Comparison of ENCODE assay signal across 2 cellular contexts in genomic region chr7:23331132-23331531, GRCh38.
TF ChIP-seq lines count a peak whose summit lies in the region.

No MANE protein-coding gene starts in this region.

TF ChIP-seq in HepG2, 621 proteins besides CTCF, POLR2A, EP300 and RAD21:
- TF ChIP-seq TP53 (CRISPR knock-in tag; conservative IDR thresholded peaks at IDR 0.05) (no peak), ZNF782 (CRISPR knock-in tag; IDR thresholded peaks at IDR 0.05; ENCODE audit: borderline replicate concordance) (no peak), ATF7 (IDR thresholded peaks at IDR 0.05) (peak; percentile 43; the same call in 1 of the 2 replicates), ATF7 (CRISPR knock-in tag; IDR thresholded peaks at IDR 0.05) (no peak), ZBTB49 (CRISPR knock-in tag; IDR thresholded peaks at IDR 0.05; ENCODE audit: borderline replicate concordance) (no peak), CEBPB (IDR thresholded peaks at IDR 0.05; ENCODE audit: borderline replicate concordance, low read depth, low read length) (peak; percentile 25; the same call in 1 of the 2 replicates)

TF ChIP-seq in K562, 482 proteins besides CTCF, POLR2A, EP300 and RAD21:
- TF ChIP-seq TAF15 (IDR thresholded peaks at IDR 0.05; ENCODE audit: low read depth, low read length) (no peak), CBX2 (IDR thresholded peaks at IDR 0.05; ENCODE audit: insufficient read depth, low read length, poor library complexity, severe bottlenecking) (no peak), SMAD1 (IDR thresholded peaks at IDR 0.05; ENCODE audit: low read depth, low read length, partially characterized antibody) (no peak), CBX8 (IDR thresholded peaks at IDR 0.05; ENCODE audit: borderline replicate concordance, extremely low read depth, low read depth, low read length, poor library complexity, severe bottlenecking) (no peak), ZNF740 (CRISPR knock-in tag; IDR thresholded peaks at IDR 0.05) (no peak), ZNF740 (tag; IDR thresholded peaks at IDR 0.05) (no peak), CHD4 (IDR thresholded peaks at IDR 0.05; ENCODE audit: insufficient read depth, insufficient replicate concordance, low read depth, low read length, poor library complexity, severe bottlenecking) (no peak), HNRNPL (IDR thresholded peaks at IDR 0.05; ENCODE audit: low read depth, low read length) (no peak), NCOA2 (IDR thresholded peaks at IDR 0.05; ENCODE audit: partially characterized antibody in 2 of 2) (no peak), ATF3 (IDR thresholded peaks at IDR 0.05) (peak; percentile 67), ATF3 (CRISPR knock-in tag; conservative IDR thresholded peaks at IDR 0.05) (no peak), NUFIP1 (IDR thresholded peaks at IDR 0.05; ENCODE audit: partially characterized antibody) (no peak), CEBPB (tag; IDR thresholded peaks at IDR 0.05) (0 out of 2 replicates have a peak, but pooled peaks have one; percentile 23), IRF9 (tag; IDR thresholded peaks at IDR 0.05) (no peak), CEBPG (CRISPR knock-in tag; IDR thresholded peaks at IDR 0.05) (no peak), CEBPG (tag; conservative IDR thresholded peaks at IDR 0.05 in 1 of 2, IDR thresholded peaks at IDR 0.05 in 1 of 2) (peak; percentile 34 to 56; a peak in 3 of 4 replicates), ZNF318 (IDR thresholded peaks at IDR 0.05; ENCODE audit: borderline replicate concordance in 1 of 2, low read depth in 1 of 2) (no peak), CREB3 (tag; conservative IDR thresholded peaks at IDR 0.05; ENCODE audit: low read depth) (no peak), ZNF146 (CRISPR knock-in tag; IDR thresholded peaks at IDR 0.05; ENCODE audit: unreplicated experiment) (no peak), ELF4 (CRISPR knock-in tag; IDR thresholded peaks at IDR 0.05) (no peak), ETS2 (tag; IDR thresholded peaks at IDR 0.05; ENCODE audit: borderline replicate concordance, poor library complexity, severe bottlenecking) (no peak), TSC22D4 (tag; IDR thresholded peaks at IDR 0.05) (no peak), IRF1 (CRISPR knock-in tag; IDR thresholded peaks at IDR 0.05; ENCODE audit: borderline replicate concordance) (no peak), TCF15 (CRISPR knock-in tag; IDR thresholded peaks at IDR 0.05) (no peak), MCM5 (IDR thresholded peaks at IDR 0.05; ENCODE audit: low read depth) (no peak)
